ENCODE assay signal across 11 cellular contexts in the genomic region with DNA sequence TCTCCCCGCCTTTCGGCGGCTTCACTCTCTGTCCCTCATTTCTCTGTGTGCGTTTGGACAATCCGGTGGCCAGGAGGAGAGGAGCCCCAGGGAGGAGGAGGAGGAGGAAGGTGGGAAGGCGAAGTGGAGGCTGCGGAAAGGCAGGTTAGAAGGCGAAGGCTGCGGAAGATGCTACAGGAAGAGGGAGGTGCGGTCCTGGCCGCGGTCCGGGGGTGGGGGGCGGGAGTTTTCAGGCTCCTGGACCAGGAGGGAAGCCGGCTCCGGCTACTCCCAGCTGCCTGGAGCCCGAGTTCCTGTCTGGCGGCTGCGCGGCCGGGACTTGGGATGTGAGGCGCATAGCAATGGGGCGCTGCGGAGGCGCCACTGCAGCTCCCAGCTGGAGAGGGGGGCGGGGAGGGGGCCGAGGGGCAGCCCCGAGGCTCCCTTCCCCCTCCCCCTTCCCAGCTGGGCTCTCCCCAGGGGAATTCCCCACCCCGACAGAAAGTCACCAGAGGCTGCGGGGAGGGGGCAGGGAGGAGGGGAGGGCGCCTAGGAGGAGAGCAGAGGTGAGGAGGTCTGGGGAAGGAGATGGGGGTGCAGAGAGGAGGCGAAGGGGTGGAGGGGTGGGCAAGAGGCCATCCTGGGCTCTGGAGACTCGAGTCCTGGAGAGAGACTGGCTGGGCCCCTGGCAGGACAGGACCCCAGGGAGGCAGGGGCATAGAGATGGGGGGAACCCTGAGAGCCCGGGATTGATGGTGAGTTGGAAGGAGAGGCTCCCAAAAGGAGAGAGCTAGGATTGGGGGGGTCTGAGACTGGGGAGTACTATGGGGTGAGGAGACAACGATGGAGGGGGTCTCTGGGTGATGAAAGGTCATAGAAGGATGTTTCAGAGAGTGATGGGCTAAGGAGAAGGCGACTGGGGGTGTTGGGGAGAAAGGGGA. TPM values are rescaled to one million over a fixed set of nuclear protein-coding genes. Genes with fewer than 3 reads are reported as not detected.
DNase-seq lines count a peak whose midpoint lies in the region; ATAC-seq and TF ChIP-seq lines count a peak whose summit lies in the region.
"Had no signal": no experiment of that assay in that cellular context is flagged by ENCODE, and none has a peak within 500 bp of the region (broad histone marks: within the 10 kb centered on the region; RNA-seq: fewer than 3 reads in every experiment).

No MANE protein-coding gene starts in this region.

- TF ChIP-seq POLR2A in thyroid gland (IDR thresholded peaks at IDR 0.05) = no peak

- H3K36me3 ChIP-seq in OCI-LY3 (replicated peaks; ENCODE audit: low read depth, low read length) = no peaks in the 10 kb centered on the region
- no peaks in the 10 kb centered on the region for H3K36me3 ChIP-seq in endodermal cell (ENCODE audit: control insufficient read depth, insufficient read depth, low read length)
- H3K36me3 ChIP-seq in smooth muscle cell (ENCODE audit: low read depth) = no peaks in the 10 kb centered on the region
- H3K36me3 ChIP-seq in thyroid gland = no peaks in the 10 kb centered on the region
- H3K36me3 ChIP-seq: left lung, right lobe of liver had no signal

- 32 to 48% methylated on average over 7 to 29 of the region's 36 CpGs for WGBS in endodermal cell (ENCODE audit: insufficient coverage in 1 of 2, insufficient read length in 1 of 2), 2 experiments
- 29% methylated on average over 6 of the region's 36 CpGs for WGBS in smooth muscle cell (ENCODE audit: low lambda C conversion rate)
- WGBS in thyroid gland, 2 donors = 5 to 7% methylated on average over 20 to 28 of the region's 36 CpGs

- peak overlapping the region; percentile 39 for H3K4me3 Mint-ChIP-seq in endodermal cell

- DNase-seq in G401 (ENCODE audit: low spot score) (peak; percentile 51), endodermal cell (peak; percentile 77), smooth muscle cell (lab: John Stamatoyannopoulos, UW; ENCODE audit: unreplicated experiment) (no peak), thyroid gland (no peak)
- DNase-seq: Karpas-422, NCI-H446 treated with DMSO at 0.1 percent for 48 hours had no signal

- peak overlapping the region; percentile 83 for H3K4me3 ChIP-seq in OCI-LY3 (ENCODE audit: low read length)
- H3K4me3 ChIP-seq in endodermal cell (ENCODE audit: low read length) = no peak overlapping the region
- H3K4me3 ChIP-seq in smooth muscle cell = peak overlapping the region; percentile 10
- no peak overlapping the region for H3K4me3 ChIP-seq in thyroid gland (replicated peaks in 1 of 3)
- H3K4me3 ChIP-seq: left lung, right lobe of liver had no signal

- H3K27me3 Mint-ChIP-seq in endodermal cell (ENCODE audit: insufficient read depth) = peaks cover 87% of the 10 kb centered on the region

- H3K4me1 Mint-ChIP-seq in endodermal cell = peaks cover 4% of the 10 kb centered on the region

- no peaks in the 10 kb centered on the region for H3K36me3 Mint-ChIP-seq in endodermal cell (ENCODE audit: low read depth)

- H3K4me1 ChIP-seq in OCI-LY3 (ENCODE audit: low read length) = peaks cover 37% of the 10 kb centered on the region
- no peaks in the 10 kb centered on the region for H3K4me1 ChIP-seq in endodermal cell (ENCODE audit: control insufficient read depth, insufficient read depth, low read length)
- H3K4me1 ChIP-seq in smooth muscle cell (ENCODE audit: low read depth) = peaks cover 6% of the 10 kb centered on the region
- peaks cover 0 to 5% of the 10 kb centered on the region in 2 donors for H3K4me1 ChIP-seq in thyroid gland
- H3K4me1 ChIP-seq: left lung, right lobe of liver had no signal

- intact Hi-C loops in thyroid gland (cut with DNase I) = no loop called here

- H3K79me2 ChIP-seq in OCI-LY3 (ENCODE audit: low read length) = no peaks in the 10 kb centered on the region
- no peaks in the 10 kb centered on the region for H3K79me2 ChIP-seq in smooth muscle cell (ENCODE audit: low read depth)

- H3K27me3 ChIP-seq in OCI-LY3 (ENCODE audit: low read depth, low read length) = peaks cover 22% of the 10 kb centered on the region
- peaks cover 28% of the 10 kb centered on the region for H3K27me3 ChIP-seq in endodermal cell (ENCODE audit: control insufficient read depth, insufficient read depth, low read length, poor library complexity, severe bottlenecking)
- H3K27me3 ChIP-seq in smooth muscle cell (ENCODE audit: low read depth) = peaks cover 54% of the 10 kb centered on the region
- H3K27me3 ChIP-seq in thyroid gland = peaks cover 7% of the 10 kb centered on the region

- H2AFZ ChIP-seq in OCI-LY3 (ENCODE audit: low read depth, low read length) (peak overlapping the region; percentile 21), smooth muscle cell (ENCODE audit: low read depth) (no peak overlapping the region)

- H3K4me2 ChIP-seq in OCI-LY3 (ENCODE audit: low read length) = peak overlapping the region; percentile 82
- H3K4me2 ChIP-seq in smooth muscle cell = peak overlapping the region; percentile 54

- no peak overlapping the region for H3K27ac Mint-ChIP-seq in endodermal cell

- ATAC-seq in GM18519 (IDR thresholded peaks at IDR 0.05; ENCODE audit: low FRiP score, unreplicated experiment) (no peak), GM18502 (IDR thresholded peaks at IDR 0.05; ENCODE audit: poor library complexity, unreplicated experiment) (no peak)
- ATAC-seq: left lung, right lobe of liver had no signal

- H3F3A ChIP-seq in smooth muscle cell (ENCODE audit: low read depth) = no peaks in the 10 kb centered on the region

- H4K20me1 ChIP-seq in OCI-LY3 (ENCODE audit: insufficient read depth, low read length) = no peaks in the 10 kb centered on the region
- no peaks in the 10 kb centered on the region for H4K20me1 ChIP-seq in smooth muscle cell (ENCODE audit: low read depth)

- in situ Hi-C loops in G401 (cut with HindIII; ENCODE audit: low sequenced_read_pairs) = no loop called here

- H3K27ac ChIP-seq in OCI-LY3 (ENCODE audit: low read length) = peak overlapping the region; percentile 58; the same call in 1 of the 2 replicates
- peak overlapping the region; percentile 82 for H3K27ac ChIP-seq in endodermal cell (ENCODE audit: low read depth, low read length)
- H3K27ac ChIP-seq in smooth muscle cell (ENCODE audit: low read depth) = no peak overlapping the region
- no peak overlapping the region for H3K27ac ChIP-seq in thyroid gland
- H3K27ac ChIP-seq: left lung, right lobe of liver had no signal

- no peaks in the 10 kb centered on the region for H3K9me3 ChIP-seq in OCI-LY3 (ENCODE audit: insufficient read depth, low read length)
- no peaks in the 10 kb centered on the region for H3K9me3 ChIP-seq in endodermal cell (ENCODE audit: control insufficient read depth, low read length)
- H3K9me3 ChIP-seq in smooth muscle cell (replicated peaks; ENCODE audit: low read depth) = no peaks in the 10 kb centered on the region
- no peaks in the 10 kb centered on the region for H3K9me3 ChIP-seq in thyroid gland
- H3K9me3 ChIP-seq: left lung, right lobe of liver had no signal

- H3K9ac ChIP-seq in OCI-LY3 (ENCODE audit: low read length) (peak overlapping the region; percentile 89), endodermal cell (ENCODE audit: extremely low read depth, low read length, poor library complexity, severe bottlenecking) (no peak overlapping the region), smooth muscle cell (ENCODE audit: low read depth) (no peak overlapping the region)

- peak; percentile 10; the same call in 1 of the 2 replicates for TF ChIP-seq CTCF in OCI-LY3 (IDR thresholded peaks at IDR 0.05; ENCODE audit: low read depth, low read length)
- no peak for TF ChIP-seq CTCF in endodermal cell (conservative IDR thresholded peaks at IDR 0.05)
- no peak for TF ChIP-seq CTCF in smooth muscle cell (IDR thresholded peaks at IDR 0.05; ENCODE audit: borderline replicate concordance, insufficient read depth, poor library complexity, severe bottlenecking)
- TF ChIP-seq CTCF in thyroid gland (IDR thresholded peaks at IDR 0.05) = no peak

- no peaks in the 10 kb centered on the region for H3K9me3 Mint-ChIP-seq in endodermal cell

RNA-seq across cellular contexts. Expression of a gene that starts 2.0 kb away (rescaled TPM):
- total RNA-seq in G401 (2014; rRNA removed; shearing (Covaris generic)) = 16.5 and 19.2 TPM in 2 replicates
- total RNA-seq in endodermal cell (1 to 10 TPM; 2.3 to 7.0 TPM), smooth muscle cell (8.6 and 10.1 TPM in 2 replicates), thyroid gland (1 to 10 TPM in 3 of 4 donors, under 1 TPM in 1; 0.59 to 3.0 (median 1.6) TPM)
- 48.9 TPM for polyA plus RNA-seq in endodermal cell (2013, experiment 1 of 2)
- polyA plus RNA-seq in endodermal cell (2013, experiment 2 of 2) = 53.8 TPM
- polyA plus RNA-seq in smooth muscle cell = 1.7 and 2.2 TPM in 2 replicates

RNA-seq across cellular contexts. Expression of a gene that starts 52.5 kb away (rescaled TPM):
- total RNA-seq in G401 (2014; rRNA removed; shearing (Covaris generic)) = not detected in 2 replicates
- not detected for total RNA-seq in endodermal cell
- polyA plus RNA-seq in endodermal cell (2013, experiment 1 of 2) = not detected
- polyA plus RNA-seq in endodermal cell (2013, experiment 2 of 2) = not detected
- not detected in 2 replicates for total RNA-seq in smooth muscle cell
- polyA plus RNA-seq in smooth muscle cell = 0.89 TPM in 1 of 2 replicates, not detected in the other
- not detected for total RNA-seq in thyroid gland
- total RNA-seq: left lung had no signal

RNA-seq across cellular contexts. Expression of a gene that starts 55.3 kb away (rescaled TPM):
- 13.6 and 33.3 TPM in 2 replicates for total RNA-seq in G401 (2014; rRNA removed; shearing (Covaris generic))
- total RNA-seq in endodermal cell = 10 to 100 TPM; 12.1 to 13.7 TPM
- 5.6 TPM for polyA plus RNA-seq in endodermal cell (2013, experiment 1 of 2)
- polyA plus RNA-seq in endodermal cell (2013, experiment 2 of 2) = 4.8 TPM
- 17.1 and 32.0 TPM in 2 replicates for total RNA-seq in smooth muscle cell
- polyA plus RNA-seq in smooth muscle cell = 77.6 and 85.1 TPM in 2 replicates
- total RNA-seq in thyroid gland = 10 to 100 TPM; 23.9 to 49.5 (median 41.3) TPM

Comparison
In these comparisons a context has a peak if more than half of its experiments do, and no peak if none do; other contexts are left out.
1. DNase-seq: peak in G401 (single experiment) and endodermal cell (single experiment); none in smooth muscle cell (single experiment) and thyroid gland (0 of 2).
2. H3K27ac ChIP-seq: peak in OCI-LY3 (single experiment) and endodermal cell (single experiment); none in smooth muscle cell (single experiment) and thyroid gland (0 of 3).
3. H3K4me3 ChIP-seq: peak in OCI-LY3 (single experiment) and smooth muscle cell (single experiment); none in endodermal cell (single experiment) and thyroid gland (0 of 3).